1 cellular context compared by ENCODE assay signal in genomic region chr13:54980651-54981050, GRCh38.
TF ChIP-seq lines count a peak whose summit lies in the region.

No MANE protein-coding gene starts in this region.

TF ChIP-seq in H1, 55 proteins besides CTCF, POLR2A, EP300 and RAD21:
- TF ChIP-seq ZNF274 (IDR thresholded peaks at IDR 0.05; ENCODE audit: borderline replicate concordance, extremely low read depth, low read length) (no peak), USF2 (IDR thresholded peaks at IDR 0.05; ENCODE audit: low read length) (no peak)
